In the genomic region with DNA sequence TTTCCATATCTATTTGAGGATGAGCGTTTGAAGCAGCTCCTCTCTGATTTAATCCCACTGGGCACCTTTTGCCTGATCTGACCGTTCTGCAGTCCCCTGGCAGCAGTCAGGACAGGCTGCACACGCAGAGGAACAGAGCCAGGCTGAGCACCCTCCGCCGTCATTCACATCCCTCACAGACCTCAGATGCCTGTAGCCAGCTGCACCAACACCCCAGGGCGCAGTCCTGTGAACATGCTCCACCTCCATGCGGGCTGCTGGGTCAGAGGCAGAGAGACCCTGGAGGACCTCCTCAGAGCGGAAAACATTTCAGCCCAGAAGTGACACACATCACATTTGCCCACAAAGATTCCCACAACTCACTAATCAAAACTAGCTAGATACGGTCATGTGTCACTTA, we compare ENCODE assay signal across 17 cellular contexts.
DNase-seq lines count a peak whose midpoint lies in the region; ATAC-seq and TF ChIP-seq lines count a peak whose summit lies in the region.
"Had no signal": no experiment of that assay in that cellular context is flagged by ENCODE, and none has a peak within 500 bp of the region (broad histone marks: within the 10 kb centered on the region; RNA-seq: fewer than 3 reads in every experiment).

No MANE protein-coding gene starts in this region.

- H4K5ac ChIP-seq in IMR-90 (ENCODE audit: low read depth, low read length), result no peak overlapping the region

- H2BK15ac ChIP-seq in IMR-90 (ENCODE audit: low read depth, low read length), result no peak overlapping the region

- H2AK5ac ChIP-seq in IMR-90 (ENCODE audit: low read depth, low read length), result peak overlapping the region; percentile 16; the same call in 1 of the 2 replicates

- H4K8ac ChIP-seq in IMR-90 (ENCODE audit: low read depth in 2 of 2, low read length in 2 of 2), result peak overlapping the region in 1 of 2 experiments; percentile 8; a peak in 1 of 4 replicates

- peak overlapping the region; percentile 25; the same call in 1 of the 2 replicates for H4K91ac ChIP-seq in IMR-90 (ENCODE audit: insufficient read depth, low read depth, low read length)

- WGBS in IMR-90 (ENCODE audit: extremely low coverage in 2 of 2, insufficient read length in 1 of 2), 2 experiments, result no CpG with 5 or more reads among the region's 9 CpGs
- 71% methylated on average over 9 of the region's 9 CpGs for WGBS in right cardiac atrium
- 92% methylated on average over 9 of the region's 9 CpGs for WGBS in sigmoid colon, 2 donors

- no peak overlapping the region for H2AK9ac ChIP-seq in IMR-90 (replicated peaks; ENCODE audit: low read depth, low read length, poor library complexity)

- TF ChIP-seq CTCF in IMR-90 (conservative IDR thresholded peaks at IDR 0.05; ENCODE audit: low read depth, low read length) (no peak), astrocyte of the spinal cord (IDR thresholded peaks at IDR 0.05; ENCODE audit: low read depth, low read length) (no peak), sigmoid colon (IDR thresholded peaks at IDR 0.05) (no peak)

- H3K27ac ChIP-seq in IMR-90 (ENCODE audit: insufficient read depth, low read length) (no peak overlapping the region), right cardiac atrium (ENCODE audit: low read length) (peak overlapping the region; percentile 30), sigmoid colon (peak overlapping the region in 1 of 4 donors; percentile 35)
- H3K27ac ChIP-seq: uterus had no signal

- H3K4ac ChIP-seq in IMR-90 (ENCODE audit: low read depth, low read length), result peak overlapping the region; percentile 51

- peak overlapping the region; percentile 50 for H2BK120ac ChIP-seq in IMR-90 (ENCODE audit: low read depth, low read length)

- no peak for TF ChIP-seq RAD21 in IMR-90 (IDR thresholded peaks at IDR 0.05; ENCODE audit: low read length)

- ATAC-seq in IMR-90 (ENCODE audit: low read depth), result no peak
- peak; percentile 23 to 38 for ATAC-seq in right cardiac atrium
- ATAC-seq in GM21528 (IDR thresholded peaks at IDR 0.05; ENCODE audit: low FRiP score, unreplicated experiment), result no peak
- no peak for ATAC-seq in GM19455 (IDR thresholded peaks at IDR 0.05; ENCODE audit: unreplicated experiment)
- ATAC-seq: activated CD8-positive, alpha-beta T cell treated with anti-CD3 and anti-CD28 coated beads for 36 hours; activated T-cell treated with anti-CD3 and anti-CD28 coated beads, Interleukin-2, amount 50 U/mL, for 4 hours had no signal

- dilution Hi-C loops in IMR-90 (cut with HindIII; ENCODE audit: low sequenced_read_pairs, unreplicated experiment), result no loop called here

- no TSS peak for BruUV-seq in IMR-90 (replicated peaks; lab: Mats Ljungman, UMichigan)

- CTCF ChIA-PET in IMR-90 (lab: Yijun Ruan, JAX), result no interaction called here

- no peak overlapping the region for H3K4me3 ChIP-seq in IMR-90 (ENCODE audit: insufficient read depth, low read depth, low read length)
- H3K4me3 ChIP-seq in astrocyte of the spinal cord (ENCODE audit: low read depth, low read length), result no peak overlapping the region
- no peak overlapping the region for H3K4me3 ChIP-seq in right cardiac atrium (ENCODE audit: low read length)
- H3K4me3 ChIP-seq in sigmoid colon, result no peak overlapping the region
- H3K4me3 ChIP-seq: uterus had no signal

- in situ Hi-C loops in IMR-90 (cut with MboI; ENCODE audit: low sequenced_read_pairs), result no loop called here
- in situ Hi-C loops in astrocyte of the spinal cord (cut with HindIII; ENCODE audit: low sequenced_read_pairs), result no loop called here

- TF ChIP-seq POLR2A in IMR-90 (IDR thresholded peaks at IDR 0.05; ENCODE audit: low read depth, low read length) (no peak), sigmoid colon (IDR thresholded peaks at IDR 0.05) (no peak)

- no peak for TF ChIP-seq EP300 in sigmoid colon (IDR thresholded peaks at IDR 0.05)

- H3K27me3 ChIP-seq in IMR-90 (ENCODE audit: control insufficient read depth, insufficient read depth, low read length), result no peaks in the 10 kb centered on the region
- H3K27me3 ChIP-seq in right cardiac atrium (ENCODE audit: control insufficient read depth, insufficient read depth), result no peaks in the 10 kb centered on the region
- no peaks in the 10 kb centered on the region for H3K27me3 ChIP-seq in sigmoid colon
- H3K27me3 ChIP-seq: uterus had no signal

- no peak overlapping the region for H3K56ac ChIP-seq in IMR-90 (ENCODE audit: extremely low read depth, insufficient read depth, low read length)

- H3K36me3 ChIP-seq in IMR-90 (ENCODE audit: control insufficient read depth, insufficient read depth, low read length), result peaks cover 5% of the 10 kb centered on the region; the same call in 1 of the 2 replicates
- H3K36me3 ChIP-seq in sigmoid colon, result no peaks in the 10 kb centered on the region
- H3K36me3 ChIP-seq: uterus had no signal

- POLR2A ChIA-PET in IMR-90 (lab: Charles Lee; ENCODE audit: unreplicated experiment), result no interaction called here

- peaks cover 22% of the 10 kb centered on the region; the same call in 1 of the 2 replicates for H3K9me1 ChIP-seq in IMR-90 (ENCODE audit: insufficient read depth, low read length)

- H2BK20ac ChIP-seq in IMR-90 (ENCODE audit: low read depth, low read length), result 0 out of 2 replicates have a peak overlapping the region, but pooled peaks have one; percentile 46

- no peak overlapping the region for H3K14ac ChIP-seq in IMR-90 (replicated peaks; ENCODE audit: low read depth, low read length)

- H4K20me1 ChIP-seq in IMR-90 (ENCODE audit: insufficient read depth, low read length), result no peaks in the 10 kb centered on the region

- no peak overlapping the region for H2BK5ac ChIP-seq in IMR-90 (ENCODE audit: low read depth, low read length, poor library complexity, severe bottlenecking)

- H3K23ac ChIP-seq in IMR-90 (ENCODE audit: low read depth, low read length), result peak overlapping the region; percentile 46; the same call in 1 of the 2 replicates

- H2AFZ ChIP-seq in IMR-90 (replicated peaks; ENCODE audit: low read length, poor library complexity), result no peak overlapping the region

- intact Hi-C loops in IMR-90 (cut with micrococcal nuclease) (no loop called here), right cardiac atrium (cut with DNase I) (no loop called here), sigmoid colon (cut with DNase I) (no loop called here)

- no peak for DNase-seq in IMR-90
- peak; percentile 24 for DNase-seq in astrocyte of the spinal cord (ENCODE audit: low read depth, low spot score)
- peak in 1 of 3 donors; percentile 20 for DNase-seq in right cardiac atrium
- peak; percentile 20 for DNase-seq in sigmoid colon
- DNase-seq in stimulated activated CD4-positive, alpha-beta T cell treated with anti-CD3 and anti-CD28 coated beads, Interleukin-15, amount 100 ng/mL, for 24 hours, result no peak
- DNase-seq in stimulated activated CD4-positive, alpha-beta T cell treated with anti-CD3 and anti-CD28 coated beads, Interleukin-4, amount 100 ng/mL, for 24 hours, result no peak
- DNase-seq: activated B cell treated with CpG ODN at 0.5 μM for 24 hours; activated CD8-positive, alpha-beta T cell treated with anti-CD3 and anti-CD28 coated beads for 36 hours; activated T-cell treated with anti-CD3 and anti-CD28 coated beads, Interleukin-2, amount 50 U/mL, for 4 hours; DMS 273 treated with DMSO at 0.1 percent for 48 hours; GDM1; midbrain; NCI-H526 treated with DMSO at 0.1 percent for 48 hours; stimulated activated CD4-positive, alpha-beta T cell treated with anti-CD3 and anti-CD28 coated beads, Interleukin-4, amount 100 ng/mL, for 4 hours; uterus had no signal

- H3K18ac ChIP-seq in IMR-90 (ENCODE audit: low read depth, low read length), result no peak overlapping the region

- H3K4me1 ChIP-seq in IMR-90 (ENCODE audit: control insufficient read depth, insufficient read depth, low read length) (peaks cover 11% of the 10 kb centered on the region), right cardiac atrium (ENCODE audit: control insufficient read depth, insufficient read depth, low read length) (peaks cover 8% of the 10 kb centered on the region), sigmoid colon (peaks cover 0 to 15% (median 13%) of the 10 kb centered on the region in 4 donors)
- H3K4me1 ChIP-seq: uterus had no signal

- no peak overlapping the region for H3K9ac ChIP-seq in IMR-90 (ENCODE audit: low read depth, low read length)

- H3K4me2 ChIP-seq in IMR-90 (ENCODE audit: low read depth, low read length), result no peak overlapping the region

- H3K9me3 ChIP-seq in IMR-90 (ENCODE audit: control insufficient read depth, insufficient read depth, low read length) (no peaks in the 10 kb centered on the region), right cardiac atrium (ENCODE audit: control insufficient read depth, low read length) (no peaks in the 10 kb centered on the region), sigmoid colon (no peaks in the 10 kb centered on the region)
- H3K9me3 ChIP-seq: uterus had no signal

- H3K79me1 ChIP-seq in IMR-90 (ENCODE audit: low read depth in 1 of 2, low read length in 2 of 2), result peaks cover 8 to 25% of the 10 kb centered on the region in 2 experiments; a peak in 3 of 4 replicates

TF ChIP-seq in IMR-90, 13 proteins besides CTCF, POLR2A, EP300 and RAD21 (continues in another document):
- TF ChIP-seq, protein P1, sequence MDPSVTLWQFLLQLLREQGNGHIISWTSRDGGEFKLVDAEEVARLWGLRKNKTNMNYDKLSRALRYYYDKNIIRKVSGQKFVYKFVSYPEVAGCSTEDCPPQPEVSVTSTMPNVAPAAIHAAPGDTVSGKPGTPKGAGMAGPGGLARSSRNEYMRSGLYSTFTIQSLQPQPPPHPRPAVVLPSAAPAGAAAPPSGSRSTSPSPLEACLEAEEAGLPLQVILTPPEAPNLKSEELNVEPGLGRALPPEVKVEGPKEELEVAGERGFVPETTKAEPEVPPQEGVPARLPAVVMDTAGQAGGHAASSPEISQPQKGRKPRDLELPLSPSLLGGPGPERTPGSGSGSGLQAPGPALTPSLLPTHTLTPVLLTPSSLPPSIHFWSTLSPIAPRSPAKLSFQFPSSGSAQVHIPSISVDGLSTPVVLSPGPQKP (IDR thresholded peaks at IDR 0.05; ENCODE audit: borderline replicate concordance, low read depth, low read length), result no peak
- TF ChIP-seq NFE2L2 (IDR thresholded peaks at IDR 0.05; ENCODE audit: low read depth, low read length), result no peak
- no peak for TF ChIP-seq MXI1 (IDR thresholded peaks at IDR 0.05; ENCODE audit: borderline replicate concordance, low read depth, low read length)
- TF ChIP-seq MAFK (IDR thresholded peaks at IDR 0.05; ENCODE audit: low read depth, low read length), result no peak
- no peak for TF ChIP-seq BHLHE40 (IDR thresholded peaks at IDR 0.05; ENCODE audit: low read depth, low read length)
- no peak for TF ChIP-seq MAZ (IDR thresholded peaks at IDR 0.05; ENCODE audit: borderline replicate concordance, low read depth, low read length)
- TF ChIP-seq SMC3 (IDR thresholded peaks at IDR 0.05; ENCODE audit: low read depth, low read length), result no peak
- TF ChIP-seq CHD1 (IDR thresholded peaks at IDR 0.05; ENCODE audit: low read depth, low read length), result no peak
- no peak for TF ChIP-seq RFX5 (IDR thresholded peaks at IDR 0.05; ENCODE audit: low read depth, low read length)
- no peak for TF ChIP-seq CEBPB (IDR thresholded peaks at IDR 0.05; ENCODE audit: low read depth, low read length)

Comparison
In these comparisons a context has a peak if more than half of its experiments do, and no peak if none do; other contexts are left out.
1. ATAC-seq: peak in right cardiac atrium (2 of 2); none in IMR-90 (single experiment), GM21528 (single experiment) and GM19455 (single experiment).
2. DNase-seq: peak in astrocyte of the spinal cord (single experiment) and sigmoid colon (single experiment); none in IMR-90 (single experiment), stimulated activated CD4-positive, alpha-beta T cell treated with anti-CD3 and anti-CD28 coated beads, Interleukin-15, amount 100 ng/mL, for 24 hours (single experiment) and stimulated activated CD4-positive, alpha-beta T cell treated with anti-CD3 and anti-CD28 coated beads, Interleukin-4, amount 100 ng/mL, for 24 hours (single experiment).